Comparison of ENCODE assay signal across 26 cellular contexts in the genomic region with DNA sequence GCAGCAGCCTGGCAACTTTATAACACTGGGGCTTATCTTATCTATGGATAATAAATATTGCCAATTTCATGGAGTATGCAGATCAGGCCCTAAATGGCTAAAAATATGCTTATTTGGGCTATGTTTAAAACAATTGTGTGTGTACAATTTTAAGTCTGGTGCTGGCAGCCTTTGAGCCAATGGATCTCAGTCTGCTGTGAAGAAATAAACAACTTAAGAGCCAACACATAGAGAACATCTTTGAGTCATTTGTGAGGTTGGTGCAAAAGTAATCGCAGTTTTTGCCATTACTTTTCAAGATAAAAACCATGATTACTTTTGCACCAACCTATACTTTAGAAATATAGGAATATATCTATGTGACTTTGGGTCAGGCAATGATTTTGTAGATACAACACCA.
"Had no signal": no experiment of that assay in that cellular context is flagged by ENCODE, and none has a peak within 500 bp of the region (broad histone marks: within the 10 kb centered on the region; RNA-seq: fewer than 3 reads in every experiment).

No MANE protein-coding gene starts in this region.

- H3K4me3 ChIP-seq: ascending aorta, breast epithelium, cardiac muscle cell, colonic mucosa had no signal

- H3K27me3 ChIP-seq: ascending aorta, breast epithelium, cardiac muscle cell, colonic mucosa had no signal

- H3K27ac ChIP-seq: cardiac muscle cell, colonic mucosa had no signal

- H3K9me3 ChIP-seq: breast epithelium, colonic mucosa had no signal

- DNase-seq: activated CD4-positive, alpha-beta memory T cell treated with anti-CD3 and anti-CD28 coated beads for 36 hours; activated CD4-positive, alpha-beta T cell treated with anti-CD3 and anti-CD28 coated beads for 36 hours; activated CD4-positive, alpha-beta T cell treated with anti-CD3 and anti-CD28 coated beads, Interleukin-2, amount 10 ng/mL, durations not matched to agents 24 days and 14 days; activated CD4-positive, CD25-positive, alpha-beta regulatory T cell; activated CD4-positive, CD25-positive, alpha-beta regulatory T cell treated with anti-CD3 and anti-CD28 coated beads, Interleukin-2, amount 50 U/mL, for 72 hours; activated CD8-positive, alpha-beta memory T cell treated with anti-CD3 and anti-CD28 coated beads, Interleukin-2, amount 10 ng/mL, durations not matched to agents 7 days and 5 days; activated CD8-positive, alpha-beta memory T cell treated with anti-CD3 and anti-CD28 coated beads, Interleukin-2, amount 50 U/mL, for 4 hours; activated CD8-positive, alpha-beta T cell treated with anti-CD3 and anti-CD28 coated beads, Interleukin-2, amount 10 ng/mL, durations not matched to agents 7 days and 5 days; activated effector memory CD4-positive, alpha-beta T cell treated with anti-CD3 and anti-CD28 coated beads, Interleukin-2, amount 50 U/mL, for 16 hours; activated naive CD4-positive, alpha-beta T cell treated with anti-CD3 and anti-CD28 coated beads for 36 hours; activated naive CD8-positive, alpha-beta T cell treated with anti-CD3 and anti-CD28 coated beads, Interleukin-2, amount 10 ng/mL, durations not matched to agents 7 days and 5 days; activated T-cell treated with anti-CD3 and anti-CD28 coated beads, Interleukin-2, amount 50 U/mL, for 1 hour; activated T-cell treated with anti-CD3 and anti-CD28 coated beads, Interleukin-2, amount 50 U/mL, for 48 hours; central memory CD4-positive, alpha-beta T cell; cerebellar nuclear complex; colonic mucosa; effector memory CD4-positive, alpha-beta T cell; endodermal cell; foreskin fibroblast; head of caudate nucleus; T-helper 1 cell; T-helper 17 cell had no signal

- ATAC-seq: activated CD4-positive, alpha-beta T cell treated with anti-CD3 and anti-CD28 coated beads for 36 hours; activated CD8-positive, alpha-beta memory T cell treated with anti-CD3 and anti-CD28 coated beads, Interleukin-2, amount 10 ng/mL, durations not matched to agents 7 days and 5 days; activated CD8-positive, alpha-beta T cell treated with anti-CD3 and anti-CD28 coated beads, Interleukin-2, amount 10 ng/mL, durations not matched to agents 7 days and 5 days; esophagus mucosa; T-helper 17 cell had no signal

- H3K4me1 ChIP-seq: ascending aorta, breast epithelium, colonic mucosa had no signal

- H3K36me3 ChIP-seq: ascending aorta, breast epithelium, cardiac muscle cell, colonic mucosa had no signal
